In genomic region chr2:112173646-112174319, GRCh38 we compare ENCODE assay signal across 22 cellular contexts. TPM values are rescaled to one million over a fixed set of nuclear protein-coding genes. Genes with fewer than 3 reads are reported as not detected.
A peak's percentile ranks its signal among the peaks of the same experiment; 100 is the strongest.
DNase-seq lines count a peak whose midpoint lies in the region; ATAC-seq, FAIRE-seq and TF ChIP-seq lines count a peak whose summit lies in the region.
"Had no signal": no experiment of that assay in that cellular context is flagged by ENCODE, and none has a peak within 500 bp of the region (broad histone marks: within the 10 kb centered on the region; RNA-seq: fewer than 3 reads in every experiment).

No MANE protein-coding gene starts in this region.

- in situ Hi-C loops in K562 (cut with MboI): no loop called here

- H3K4me3 ChIP-seq in SK-N-SH (ENCODE audit: low read depth in 2 of 2, low read length in 1 of 2): no peak overlapping the region
- H3K4me3 ChIP-seq in A673 (ENCODE audit: low read depth, low read length, poor library complexity, severe bottlenecking): peak overlapping the region; percentile 6
- H3K4me3 ChIP-seq in Loucy (ENCODE audit: low read length, poor library complexity, severe bottlenecking): no peak overlapping the region
- no peak overlapping the region for H3K4me3 ChIP-seq in K562
- H3K4me3 ChIP-seq: gastrocnemius medialis, left lung, transverse colon had no signal

- no peak for TF ChIP-seq POLR2A in K562 (conservative IDR thresholded peaks at IDR 0.05)

- H4K20me1 ChIP-seq in SK-N-SH (ENCODE audit: insufficient read depth) (no peaks in the 10 kb centered on the region), Loucy (ENCODE audit: insufficient read depth, low read length, poor library complexity, severe bottlenecking) (no peaks in the 10 kb centered on the region), K562 (replicated peaks; ENCODE audit: control insufficient read depth, insufficient read depth, low read length) (no peaks in the 10 kb centered on the region; the same call in 1 of the 2 replicates)

- no peaks in the 10 kb centered on the region for H3K36me3 Mint-ChIP-seq in activated CD8-positive, alpha-beta T cell treated with anti-CD3 and anti-CD28 coated beads, Interleukin-2, amount 10 ng/mL, durations not matched to agents 7 days and 5 days (ENCODE audit: low read depth)
- H3K36me3 Mint-ChIP-seq: CD14-positive monocyte had no signal

- H2AFZ ChIP-seq in SK-N-SH (ENCODE audit: low read depth): no peak overlapping the region
- peak overlapping the region; percentile 38 for H2AFZ ChIP-seq in Loucy (ENCODE audit: low read length)
- peak overlapping the region; percentile 35 for H2AFZ ChIP-seq in K562 (ENCODE audit: low read depth, low read length)

- H3K79me2 ChIP-seq in SK-N-SH (ENCODE audit: insufficient read depth) (no peaks in the 10 kb centered on the region), Loucy (ENCODE audit: insufficient read depth, low read length) (no peaks in the 10 kb centered on the region), K562 (ENCODE audit: control insufficient read depth, insufficient read depth, low read length) (no peaks in the 10 kb centered on the region)

- peak; percentile 69 for FAIRE-seq in K562 (lab: Jason Lieb, UNC)

- DNase-seq in SK-N-SH (peak; percentile 65), A673 (ENCODE audit: low spot score) (peak; percentile 79), K562 (ENCODE audit: extremely low read depth in 1 of 4, low spot score in 3 of 4) (no peak), cortex of kidney (lab: John Stamatoyannopoulos, UW) (no peak), substantia nigra (lab: John Stamatoyannopoulos, UW) (no peak)
- DNase-seq in activated CD8-positive, alpha-beta T cell treated with anti-CD3 and anti-CD28 coated beads, Interleukin-2, amount 10 ng/mL, durations not matched to agents 7 days and 5 days: no peak
- DNase-seq: activated CD4-positive, alpha-beta T cell treated with anti-CD3 and anti-CD28 coated beads for 4 hours; amniotic stem cell; DND-41; gastrocnemius medialis; H9; left lung; NCI-H1694 treated with DMSO at 0.1 percent for 48 hours; NCI-H345; retina; SHP77 treated with DMSO at 0.1 percent for 48 hours; stimulated activated naive CD4-positive, alpha-beta T cell; transverse colon had no signal

- TF ChIP-seq CTCF in SK-N-SH (IDR thresholded peaks at IDR 0.05): no peak
- no peak for TF ChIP-seq CTCF in A673 (conservative IDR thresholded peaks at IDR 0.05; ENCODE audit: low read depth, low read length)
- TF ChIP-seq CTCF in Loucy (conservative IDR thresholded peaks at IDR 0.05; ENCODE audit: low read length): no peak
- TF ChIP-seq CTCF in K562 (IDR thresholded peaks at IDR 0.05 in 2 of 3, conservative IDR thresholded peaks at IDR 0.05 in 1 of 3; ENCODE audit: insufficient read depth in 2 of 3, low read depth in 1 of 3, low read length in 3 of 3): no peak

- no peaks in the 10 kb centered on the region for H3K9me1 ChIP-seq in K562 (ENCODE audit: control insufficient read depth, insufficient read depth, low read length)

- POLR2A ChIA-PET in SK-N-SH (lab: Yijun Ruan, JAX) (no interaction called here), A673 (lab: Charles Lee; ENCODE audit: low non-redundant PET) (interaction anchor here (0.7 kb wide), 1 partner anchor 84 kb away, joined by 3 read pairs; no protein-coding TSS in a partner anchor), K562 (lab: Yijun Ruan, JAX) (interaction anchor here (0.5 to 1.2 kb wide), 5 partner anchors 11 to 888 kb away, joined by 3 to 5 read pairs (median 3); no protein-coding TSS in a partner anchor)
- POLR2A ChIA-PET in activated CD8-positive, alpha-beta T cell treated with anti-CD3 and anti-CD28 coated beads, Interleukin-2, amount 10 ng/mL, durations not matched to agents 7 days and 5 days (lab: Charles Lee): no interaction called here

- H3K4me3 Mint-ChIP-seq in activated CD8-positive, alpha-beta T cell treated with anti-CD3 and anti-CD28 coated beads, Interleukin-2, amount 10 ng/mL, durations not matched to agents 7 days and 5 days: no peak overlapping the region
- H3K4me3 Mint-ChIP-seq: CD14-positive monocyte, H9 had no signal

- no peaks in the 10 kb centered on the region for H3K9me3 ChIP-seq in SK-N-SH
- no peaks in the 10 kb centered on the region for H3K9me3 ChIP-seq in A673 (ENCODE audit: low read depth, low read length, poor library complexity, severe bottlenecking)
- H3K9me3 ChIP-seq in Loucy (ENCODE audit: insufficient read depth, low read depth, low read length): no peaks in the 10 kb centered on the region
- H3K9me3 ChIP-seq in K562 (replicated peaks; ENCODE audit: control insufficient read depth, insufficient read depth, low read depth, low read length): no peaks in the 10 kb centered on the region
- H3K9me3 ChIP-seq: gastrocnemius medialis, left lung, neutrophil, transverse colon had no signal

- TF ChIP-seq RAD21 in SK-N-SH (IDR thresholded peaks at IDR 0.05; ENCODE audit: low read length): no peak
- no peak for TF ChIP-seq RAD21 in K562 (CRISPR knock-in tag; conservative IDR thresholded peaks at IDR 0.05 in 1 of 2, IDR thresholded peaks at IDR 0.05 in 1 of 2)

- no peaks in the 10 kb centered on the region for H3K9me3 Mint-ChIP-seq in activated CD8-positive, alpha-beta T cell treated with anti-CD3 and anti-CD28 coated beads, Interleukin-2, amount 10 ng/mL, durations not matched to agents 7 days and 5 days (ENCODE audit: insufficient read depth)
- H3K9me3 Mint-ChIP-seq: H9 had no signal

- H3K27me3 Mint-ChIP-seq in activated CD8-positive, alpha-beta T cell treated with anti-CD3 and anti-CD28 coated beads, Interleukin-2, amount 10 ng/mL, durations not matched to agents 7 days and 5 days (ENCODE audit: low read depth): peaks cover 10% of the 10 kb centered on the region

- no peak overlapping the region for H3K27ac Mint-ChIP-seq in activated CD8-positive, alpha-beta T cell treated with anti-CD3 and anti-CD28 coated beads, Interleukin-2, amount 10 ng/mL, durations not matched to agents 7 days and 5 days
- H3K27ac Mint-ChIP-seq: CD14-positive monocyte, H9 had no signal

- H3K4me1 ChIP-seq in SK-N-SH (ENCODE audit: control insufficient read depth in 1 of 2, insufficient read depth in 2 of 2, low read depth in 1 of 2, low read length in 1 of 2) (peaks cover 0 to 7% of the 10 kb centered on the region in 2 experiments; a peak in 2 of 4 replicates), A673 (ENCODE audit: insufficient read depth, low read length, poor library complexity, severe bottlenecking) (peaks cover 38% of the 10 kb centered on the region), Loucy (ENCODE audit: insufficient read depth, low read length, poor library complexity, severe bottlenecking) (peaks cover 11% of the 10 kb centered on the region), K562 (replicated peaks in 1 of 2; ENCODE audit: control insufficient read depth in 2 of 2, insufficient read depth in 2 of 2, low read length in 2 of 2) (peaks cover 0 to 8% of the 10 kb centered on the region in 2 experiments; a peak in 4 of 5 replicates)
- H3K4me1 ChIP-seq: gastrocnemius medialis, left lung, transverse colon had no signal

- intact Hi-C loops in A673 (cut with micrococcal nuclease; ENCODE audit: unreplicated experiment) (no loop called here), K562 (cut with micrococcal nuclease) (no loop called here)

- H3K4me2 ChIP-seq in SK-N-SH (no peak overlapping the region), Loucy (ENCODE audit: low read depth, low read length, poor library complexity, severe bottlenecking) (no peak overlapping the region), K562 (ENCODE audit: insufficient read depth, low read length) (no peak overlapping the region)

- no peak for ATAC-seq in SK-N-SH treated with all-trans-retinoic acid at 6 μM for 48 hours
- peak; percentile 63 for ATAC-seq in K562
- no peak for ATAC-seq in activated CD8-positive, alpha-beta T cell treated with anti-CD3 and anti-CD28 coated beads, Interleukin-2, amount 10 ng/mL, durations not matched to agents 7 days and 5 days
- ATAC-seq: gastrocnemius medialis, left lung had no signal

- 85% methylated on average over 11 of the region's 11 CpGs for WGBS in SK-N-SH (ENCODE audit: low lambda C conversion rate)
- 25% methylated on average over 11 of the region's 11 CpGs for WGBS in K562 (ENCODE audit: insufficient coverage, low coverage, missing lambda C conversion rate)

- CTCF ChIA-PET in SK-N-SH (lab: Yijun Ruan, JAX): no interaction called here
- CTCF ChIA-PET in A673 (lab: Charles Lee): interaction anchor here (0.6 kb wide), 1 partner anchor 260 kb away, joined by 3 read pairs; the partner anchor contains the start of gene RGPD8
- CTCF ChIA-PET in K562 (lab: Yijun Ruan, JAX; ENCODE audit: low intra/inter-chr PET ratio): no interaction called here
- CTCF ChIA-PET in activated CD8-positive, alpha-beta T cell treated with anti-CD3 and anti-CD28 coated beads, Interleukin-2, amount 10 ng/mL, durations not matched to agents 7 days and 5 days (lab: Charles Lee): interaction anchor here (0.6 kb wide), 1 partner anchor 27 kb away, joined by 3 read pairs; no protein-coding TSS in a partner anchor

- H3K9ac ChIP-seq in SK-N-SH (no peak overlapping the region), Loucy (ENCODE audit: low read depth, low read length, poor library complexity, severe bottlenecking) (no peak overlapping the region), K562 (ENCODE audit: insufficient read depth in 1 of 2, low read depth in 2 of 2, low read length in 2 of 2) (no peak overlapping the region)

- H3K4me1 Mint-ChIP-seq in activated CD8-positive, alpha-beta T cell treated with anti-CD3 and anti-CD28 coated beads, Interleukin-2, amount 10 ng/mL, durations not matched to agents 7 days and 5 days (ENCODE audit: low read depth): peaks cover under 1% of the 10 kb centered on the region
- H3K4me1 Mint-ChIP-seq: CD14-positive monocyte had no signal

- H3F3A ChIP-seq in SK-N-SH (replicated peaks; ENCODE audit: insufficient read depth) (no peaks in the 10 kb centered on the region), Loucy (ENCODE audit: low read depth) (no peaks in the 10 kb centered on the region)

- BruUV-seq in A673 (replicated peaks; lab: Mats Ljungman, UMichigan) (no TSS peak), K562 (replicated peaks; lab: Mats Ljungman, UMichigan) (no TSS peak)

- no peaks in the 10 kb centered on the region for H3K9me2 ChIP-seq in SK-N-SH
- H3K9me2 ChIP-seq in Loucy (replicated peaks; ENCODE audit: low read depth, low read length): no peaks in the 10 kb centered on the region

- H3K36me3 ChIP-seq in SK-N-SH (replicated peaks in 1 of 2; ENCODE audit: control insufficient read depth in 1 of 2, insufficient read depth in 2 of 2, low read length in 1 of 2) (no peaks in the 10 kb centered on the region), A673 (ENCODE audit: insufficient read depth, low read length, poor library complexity, severe bottlenecking) (no peaks in the 10 kb centered on the region), Loucy (ENCODE audit: insufficient read depth, low read length) (no peaks in the 10 kb centered on the region), K562 (ENCODE audit: control insufficient read depth, insufficient read depth, low read length) (no peaks in the 10 kb centered on the region)
- H3K36me3 ChIP-seq: gastrocnemius medialis, left lung, neutrophil, transverse colon had no signal

- H3K27me3 ChIP-seq in SK-N-SH (ENCODE audit: insufficient read depth) (no peaks in the 10 kb centered on the region), A673 (replicated peaks; ENCODE audit: insufficient read depth, low read depth, low read length, poor library complexity) (no peaks in the 10 kb centered on the region), Loucy (ENCODE audit: insufficient read depth, low read length, poor library complexity, severe bottlenecking) (no peaks in the 10 kb centered on the region), K562 (ENCODE audit: control insufficient read depth in 2 of 2, insufficient read depth in 2 of 2, low read length in 2 of 2) (peaks cover 11 to 22% of the 10 kb centered on the region in 2 experiments)
- H3K27me3 ChIP-seq: gastrocnemius medialis had no signal

- TF ChIP-seq EP300 in SK-N-SH (IDR thresholded peaks at IDR 0.05; ENCODE audit: borderline replicate concordance in 1 of 2, low read depth in 1 of 2, low read length in 1 of 2) (no peak), K562 (IDR thresholded peaks at IDR 0.05; ENCODE audit: low read length) (no peak)

- H3K27ac ChIP-seq in SK-N-SH (ENCODE audit: low read depth in 2 of 2, low read length in 1 of 2): no peak overlapping the region
- peak overlapping the region; percentile 78 for H3K27ac ChIP-seq in A673 (ENCODE audit: low read depth, low read length, poor library complexity, severe bottlenecking)
- H3K27ac ChIP-seq in K562 (ENCODE audit: extremely low read depth, low read depth, low read length): no peak overlapping the region
- no peak overlapping the region for H3K27ac ChIP-seq in substantia nigra (ENCODE audit: low read depth, low read length, poor library complexity, severe bottlenecking)
- H3K27ac ChIP-seq: gastrocnemius medialis, left lung, neutrophil, transverse colon had no signal

RNA-seq across cellular contexts. Expression of gene FBLN7, which starts 35.6 kb away (rescaled TPM):
- polyA plus RNA-seq in SK-N-SH (2012; rRNA removed): 1.8 and 4.4 TPM in 2 replicates
- 3.4 and 5.2 TPM in 2 replicates for polyA plus RNA-seq in SK-N-SH (2012; cell fraction: cytosol; rRNA removed)
- 4.5 and 6.6 TPM in 2 replicates for polyA plus RNA-seq in SK-N-SH (2012; cell fraction: nucleus; rRNA removed)
- 4.1 and 5.1 TPM in 2 replicates for total RNA-seq in A673 (2021)
- total RNA-seq in K562 (2011; cell fraction: chromatin; rRNA removed; ENCODE audit: low replicate concordance): not detected in 2 replicates
- not detected in 2 replicates for total RNA-seq in K562 (2011; cell fraction: nucleolus; rRNA removed)
- total RNA-seq in K562 (2011; cell fraction: nucleoplasm; rRNA removed): not detected in 2 replicates
- total RNA-seq in K562 (2014; rRNA removed): not detected in 2 replicates
- total RNA-seq in K562 (2014; rRNA removed; fragmentation: Illumina TruSeq; extraction: Trizol): not detected in 2 replicates
- total RNA-seq in K562 (2015; rRNA removed; fragmentation: Illumina TruSeq; extraction: Trizol): not detected in 2 replicates
- total RNA-seq in K562 (2021): 0.13 TPM in 1 of 2 replicates, not detected in the other
- polyA plus RNA-seq in K562 (2011; rRNA removed): not detected in 2 replicates
- not detected in 2 replicates for polyA plus RNA-seq in K562 (2011; cell fraction: cytosol; rRNA removed)
- polyA plus RNA-seq in K562 (2011; cell fraction: nucleus; rRNA removed): not detected in 2 replicates
- polyA plus RNA-seq in K562 (2012): not detected in 2 replicates
- polyA plus RNA-seq in K562 (2014; fragmentation: Illumina TruSeq; extraction: Trizol): not detected in 2 replicates
- not detected for polyA plus RNA-seq in K562 (2014; fragmentation: Nextera tagmentation; extraction: Ambion mirVana)
- polyA plus RNA-seq in K562 (2014; rRNA removed): not detected in 2 replicates
- not detected in 2 replicates for polyA minus RNA-seq in K562 (2011; rRNA and poly(A)+ RNA removed)
- polyA minus RNA-seq in K562 (2011; cell fraction: cytosol; rRNA and poly(A)+ RNA removed): not detected in 2 replicates
- polyA minus RNA-seq in K562 (2011; cell fraction: nucleus; rRNA and poly(A)+ RNA removed): not detected in 2 replicates
- total RNA-seq in activated CD8-positive, alpha-beta T cell treated with anti-CD3 and anti-CD28 coated beads, Interleukin-2, amount 10 ng/mL, durations not matched to agents 7 days and 5 days: under 1 TPM; 0.58 to 0.91 TPM
- polyA plus RNA-seq: CD14-positive monocyte had no signal

Comparison
In these comparisons a context has a peak if more than half of its experiments do, and no peak if none do; other contexts are left out.
1. DNase-seq: peak in SK-N-SH (single experiment) and A673 (single experiment); none in K562 (0 of 4), cortex of kidney (single experiment), substantia nigra (0 of 49) and activated CD8-positive, alpha-beta T cell treated with anti-CD3 and anti-CD28 coated beads, Interleukin-2, amount 10 ng/mL, durations not matched to agents 7 days and 5 days (single experiment).
2. CTCF ChIA-PET loops: an anchor here in A673 (0.6 kb wide) and activated CD8-positive, alpha-beta T cell treated with anti-CD3 and anti-CD28 coated beads, Interleukin-2, amount 10 ng/mL, durations not matched to agents 7 days and 5 days (0.6 kb wide); none called in SK-N-SH and K562.
3. POLR2A ChIA-PET loops: an anchor here in A673 (0.7 kb wide) and K562 (0.5 to 1.2 kb wide); none called in SK-N-SH and activated CD8-positive, alpha-beta T cell treated with anti-CD3 and anti-CD28 coated beads, Interleukin-2, amount 10 ng/mL, durations not matched to agents 7 days and 5 days.
4. Of the 27 proteins assayed by ChIP-seq in both K562 and SK-N-SH: peak only in K562: NFIC; only in SK-N-SH: none; in both: GATA2; in neither: 24; mixed calls (peak in some experiments, not most) for 1.